Comparison of ENCODE assay signal across 15 cellular contexts in genomic region chr20:39225536-39225935, GRCh38.
DNase-seq lines count a peak whose midpoint lies in the region; ATAC-seq and TF ChIP-seq lines count a peak whose summit lies in the region.
"Had no signal": no experiment of that assay in that cellular context is flagged by ENCODE, and none has a peak within 500 bp of the region (broad histone marks: within the 10 kb centered on the region; RNA-seq: fewer than 3 reads in every experiment).

No MANE protein-coding gene starts in this region.

- no peak overlapping the region for H2BK15ac ChIP-seq in H9 (ENCODE audit: low read depth, low read length)

- no peak overlapping the region for H2AK5ac ChIP-seq in H9 (ENCODE audit: insufficient read length, low read length)

- H3K56ac ChIP-seq in H9 (ENCODE audit: insufficient read length, low read depth, low read length): no peak overlapping the region

- DNase-seq in H9 (no peak), Panc1 (ENCODE audit: low read depth, low spot score) (no peak), endodermal cell (no peak), NCI-H82 (lab: John Stamatoyannopoulos, UW) (no peak)
- DNase-seq in activated CD8-positive, alpha-beta memory T cell treated with anti-CD3 and anti-CD28 coated beads, Interleukin-2, amount 10 ng/mL, durations not matched to agents 7 days and 5 days: no peak
- DNase-seq: BE2C; CD8-positive, alpha-beta T cell; COR-L47; DMS153; GF-D8; IMR-90; KBM-7 had no signal

- CTCF ChIA-PET in Panc1 (lab: Charles Lee): no interaction called here
- CTCF ChIA-PET in activated CD8-positive, alpha-beta memory T cell treated with anti-CD3 and anti-CD28 coated beads, Interleukin-2, amount 10 ng/mL, durations not matched to agents 7 days and 5 days (lab: Charles Lee): no interaction called here

- H3K4me1 Mint-ChIP-seq in H9: peaks cover 0 to 4% of the 10 kb centered on the region in 2 experiments; a peak in 1 of 4 replicates
- no peaks in the 10 kb centered on the region for H3K4me1 Mint-ChIP-seq in endodermal cell
- H3K4me1 Mint-ChIP-seq in activated CD8-positive, alpha-beta memory T cell treated with anti-CD3 and anti-CD28 coated beads, Interleukin-2, amount 10 ng/mL, durations not matched to agents 7 days and 5 days: no peaks in the 10 kb centered on the region
- H3K4me1 Mint-ChIP-seq: CD14-positive monocyte had no signal

- no peak overlapping the region for H2AFZ ChIP-seq in H9 (ENCODE audit: low read length)

- H3K14ac ChIP-seq in H9 (ENCODE audit: insufficient read depth, low read length): no peak overlapping the region

- no peak overlapping the region for H4K91ac ChIP-seq in H9 (ENCODE audit: insufficient read length, low read depth, low read length)

- no peak overlapping the region for H2BK12ac ChIP-seq in H9 (ENCODE audit: insufficient read length, low read depth, low read length)

- no peak overlapping the region for H2BK5ac ChIP-seq in H9 (ENCODE audit: insufficient read length, low read length)

- H3K4me3 ChIP-seq in Panc1 (ENCODE audit: low read depth in 2 of 2, low read length in 2 of 2) (no peak overlapping the region), endodermal cell (ENCODE audit: low read length) (no peak overlapping the region)
- H3K4me3 ChIP-seq: A549 had no signal

- H3K9ac ChIP-seq in H9 (ENCODE audit: extremely low read depth, insufficient read length, low read length) (no peak overlapping the region), endodermal cell (ENCODE audit: extremely low read depth, low read length, poor library complexity, severe bottlenecking) (no peak overlapping the region)

- no peaks in the 10 kb centered on the region for H3K79me1 ChIP-seq in H9 (ENCODE audit: insufficient read depth, low read depth, low read length, poor library complexity, severe bottlenecking)

- no peak overlapping the region for H3K4ac ChIP-seq in H9 (ENCODE audit: low read depth, low read length)

- in situ Hi-C loops in Panc1 (cut with HindIII; ENCODE audit: low pct_unique_long_range_greater_than_20kb, low sequenced_read_pairs): no loop called here

- TF ChIP-seq CTCF in H9 (conservative IDR thresholded peaks at IDR 0.05): peak; percentile 30; the same call in 1 of the 3 replicates
- peak; percentile 22; the same call in 1 of the 2 replicates for TF ChIP-seq CTCF in Panc1 (IDR thresholded peaks at IDR 0.05)
- peak; percentile 54 for TF ChIP-seq CTCF in endodermal cell (conservative IDR thresholded peaks at IDR 0.05)

- H3K23ac ChIP-seq in H9 (ENCODE audit: insufficient read length, low read depth, low read length): no peak overlapping the region

- H3K9me3 Mint-ChIP-seq in H9: no peaks in the 10 kb centered on the region
- no peaks in the 10 kb centered on the region for H3K9me3 Mint-ChIP-seq in endodermal cell
- H3K9me3 Mint-ChIP-seq in activated CD8-positive, alpha-beta memory T cell treated with anti-CD3 and anti-CD28 coated beads, Interleukin-2, amount 10 ng/mL, durations not matched to agents 7 days and 5 days (ENCODE audit: low read depth): no peaks in the 10 kb centered on the region
- H3K9me3 Mint-ChIP-seq: CD8-positive, alpha-beta T cell had no signal

- H4K20me1 ChIP-seq in H9 (ENCODE audit: control insufficient read depth, insufficient read depth, insufficient read length): no peaks in the 10 kb centered on the region

- H3K36me3 Mint-ChIP-seq in H9 (ENCODE audit: insufficient read depth in 1 of 3, low read depth in 3 of 3): no peaks in the 10 kb centered on the region
- H3K36me3 Mint-ChIP-seq in endodermal cell (ENCODE audit: low read depth): no peaks in the 10 kb centered on the region
- no peaks in the 10 kb centered on the region for H3K36me3 Mint-ChIP-seq in activated CD8-positive, alpha-beta memory T cell treated with anti-CD3 and anti-CD28 coated beads, Interleukin-2, amount 10 ng/mL, durations not matched to agents 7 days and 5 days
- H3K36me3 Mint-ChIP-seq: CD14-positive monocyte; CD8-positive, alpha-beta T cell had no signal

- no peak overlapping the region for H3K4me2 ChIP-seq in H9 (ENCODE audit: insufficient read depth, insufficient read length, low read length)
- H3K4me2 ChIP-seq: A549 had no signal

- no peak overlapping the region for H4K5ac ChIP-seq in H9 (ENCODE audit: insufficient read length, low read depth, low read length)

- H3K18ac ChIP-seq in H9 (ENCODE audit: insufficient read length, low read depth, low read length): no peak overlapping the region

- WGBS in H9 (ENCODE audit: extremely low coverage, insufficient read length, low lambda C conversion rate): no CpG with 5 or more reads among the region's 5 CpGs
- WGBS in endodermal cell (ENCODE audit: insufficient coverage in 1 of 2, insufficient read length in 1 of 2), 2 experiments: 76 to 91% methylated on average over 4 to 5 of the region's 5 CpGs

- H4K8ac ChIP-seq in H9 (replicated peaks; ENCODE audit: insufficient read length, low read depth, low read length): no peak overlapping the region

- intact Hi-C loops in Panc1 (cut with micrococcal nuclease; ENCODE audit: unreplicated experiment): no loop called here

- H3K4me3 Mint-ChIP-seq in H9 (no peak overlapping the region), endodermal cell (no peak overlapping the region)
- H3K4me3 Mint-ChIP-seq in activated CD8-positive, alpha-beta memory T cell treated with anti-CD3 and anti-CD28 coated beads, Interleukin-2, amount 10 ng/mL, durations not matched to agents 7 days and 5 days: no peak overlapping the region
- H3K4me3 Mint-ChIP-seq: CD14-positive monocyte; CD8-positive, alpha-beta T cell had no signal

- H3K27ac Mint-ChIP-seq in H9 (no peak overlapping the region), endodermal cell (no peak overlapping the region)
- H3K27ac Mint-ChIP-seq in activated CD8-positive, alpha-beta memory T cell treated with anti-CD3 and anti-CD28 coated beads, Interleukin-2, amount 10 ng/mL, durations not matched to agents 7 days and 5 days: no peak overlapping the region
- H3K27ac Mint-ChIP-seq: CD8-positive, alpha-beta T cell had no signal

- H3K27me3 ChIP-seq in H9 (ENCODE audit: insufficient read depth, low read length) (no peaks in the 10 kb centered on the region), Panc1 (ENCODE audit: control insufficient read depth, insufficient read depth, low read length) (no peaks in the 10 kb centered on the region), endodermal cell (ENCODE audit: control insufficient read depth, insufficient read depth, low read length, poor library complexity, severe bottlenecking) (peaks cover 33% of the 10 kb centered on the region)

- no peak overlapping the region for H2BK120ac ChIP-seq in H9 (ENCODE audit: low read depth, low read length, poor library complexity, severe bottlenecking)

- H3K9me3 ChIP-seq in H9 (ENCODE audit: control insufficient read depth, low read depth, low read length) (no peaks in the 10 kb centered on the region), Panc1 (ENCODE audit: control insufficient read depth, insufficient read depth, low read depth, low read length) (no peaks in the 10 kb centered on the region), endodermal cell (ENCODE audit: control insufficient read depth, low read length) (no peaks in the 10 kb centered on the region)
- H3K9me3 ChIP-seq: A549, BE2C had no signal

- H3K27me3 Mint-ChIP-seq in H9 (ENCODE audit: low read depth) (peaks cover 23% of the 10 kb centered on the region), endodermal cell (ENCODE audit: insufficient read depth) (peaks cover 10% of the 10 kb centered on the region)
- peaks cover 14% of the 10 kb centered on the region for H3K27me3 Mint-ChIP-seq in activated CD8-positive, alpha-beta memory T cell treated with anti-CD3 and anti-CD28 coated beads, Interleukin-2, amount 10 ng/mL, durations not matched to agents 7 days and 5 days

- H3K36me3 ChIP-seq in Panc1 (ENCODE audit: control insufficient read depth, insufficient read depth, low read length): no peaks in the 10 kb centered on the region
- H3K36me3 ChIP-seq in endodermal cell (ENCODE audit: control insufficient read depth, insufficient read depth, low read length): no peaks in the 10 kb centered on the region
- H3K36me3 ChIP-seq: BE2C had no signal

- H3T11ph ChIP-seq in H9 (ENCODE audit: low read length): no peak overlapping the region

- BruUV-seq in Panc1 (replicated peaks; lab: Mats Ljungman, UMichigan): no TSS peak

- no peak overlapping the region for H2BK20ac ChIP-seq in H9 (ENCODE audit: low read depth, low read length, poor library complexity, severe bottlenecking)

- POLR2A ChIA-PET in Panc1 (lab: Charles Lee): interaction anchor here (0.6 kb wide), 1 partner anchor 24 kb away, joined by 3 read pairs; no protein-coding TSS in a partner anchor

- H3K23me2 ChIP-seq in H9 (ENCODE audit: insufficient read length, low read depth, low read length, poor library complexity, severe bottlenecking): no peaks in the 10 kb centered on the region

- H3K79me2 ChIP-seq in H9 (ENCODE audit: insufficient read depth, low read length): no peaks in the 10 kb centered on the region

- no peak overlapping the region for H3K27ac ChIP-seq in H9 (ENCODE audit: insufficient read length, low read depth, low read length)
- H3K27ac ChIP-seq in Panc1 (ENCODE audit: low read length): no peak overlapping the region
- H3K27ac ChIP-seq in endodermal cell (ENCODE audit: low read depth, low read length): no peak overlapping the region
- H3K27ac ChIP-seq: A549 had no signal

- ATAC-seq in Panc1 (no peak), GM18502 (IDR thresholded peaks at IDR 0.05; ENCODE audit: poor library complexity, unreplicated experiment) (no peak)
- no peak for ATAC-seq in activated CD8-positive, alpha-beta memory T cell treated with anti-CD3 and anti-CD28 coated beads, Interleukin-2, amount 10 ng/mL, durations not matched to agents 7 days and 5 days
- ATAC-seq: A549; CD8-positive, alpha-beta T cell had no signal

- H3K4me1 ChIP-seq in H9 (ENCODE audit: insufficient read depth, low read length): no peaks in the 10 kb centered on the region
- H3K4me1 ChIP-seq in Panc1 (ENCODE audit: control insufficient read depth, insufficient read depth, low read length): no peaks in the 10 kb centered on the region
- no peaks in the 10 kb centered on the region for H3K4me1 ChIP-seq in endodermal cell (ENCODE audit: control insufficient read depth, insufficient read depth, low read length)
- H3K4me1 ChIP-seq: A549, BE2C had no signal
